8 cellular contexts compared by ENCODE assay signal in the genomic region with DNA sequence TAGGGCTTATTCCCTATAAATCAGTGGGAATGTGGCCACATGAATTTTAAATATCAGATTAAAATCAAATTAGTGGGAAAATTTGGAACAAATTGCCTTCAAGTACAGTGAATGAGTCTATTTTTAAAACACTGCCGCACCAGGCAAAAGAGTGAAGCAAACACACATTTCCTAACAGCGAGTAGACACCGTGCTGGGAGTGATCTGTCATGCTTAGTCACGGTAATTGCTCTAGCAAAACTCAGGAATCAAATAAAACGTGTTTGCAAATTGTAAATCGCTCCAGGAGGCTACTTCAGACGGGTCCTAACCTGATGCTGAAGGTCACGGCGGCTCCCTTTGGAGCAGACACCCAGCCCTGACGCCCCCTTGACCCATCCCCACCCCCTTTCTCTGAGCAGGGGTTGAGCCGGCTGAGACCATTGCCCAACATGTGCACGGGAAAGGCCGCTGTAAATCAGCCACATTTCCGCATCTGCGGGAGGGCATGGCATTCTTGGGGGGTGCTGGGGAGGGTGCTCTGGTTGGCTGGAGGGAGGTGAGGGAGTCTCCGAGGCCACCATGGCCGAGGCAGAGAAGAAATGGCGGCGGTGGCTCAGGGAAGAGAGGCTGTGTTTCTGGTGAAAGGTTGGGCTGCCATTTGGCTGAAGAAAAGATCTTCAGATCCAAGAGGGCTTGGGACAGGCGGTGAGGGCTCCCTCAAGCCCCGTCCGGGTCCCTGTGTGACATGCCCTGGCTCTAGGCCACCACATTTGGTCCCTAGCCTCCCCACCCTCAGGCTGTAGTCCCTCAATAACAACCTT. TPM values are rescaled to one million over a fixed set of nuclear protein-coding genes. Genes with fewer than 3 reads are reported as not detected.
DNase-seq lines count a peak whose midpoint lies in the region; ATAC-seq and TF ChIP-seq lines count a peak whose summit lies in the region.

No MANE protein-coding gene starts in this region.

- DNase-seq in Right ventricle myocardium superior (no peak), left ventricle myocardium inferior (no peak), Kasumi-1 (lab: John Stamatoyannopoulos, UW) (no peak)

- H3K9me3 ChIP-seq in left ventricle myocardium inferior (replicated peaks): peaks cover 15% of the 10 kb centered on the region

- H3K4me1 ChIP-seq in left ventricle myocardium inferior: no peaks in the 10 kb centered on the region

- no peak for TF ChIP-seq CTCF in left ventricle myocardium inferior (IDR thresholded peaks at IDR 0.05; ENCODE audit: borderline replicate concordance)

- H3K27ac ChIP-seq in left ventricle myocardium inferior (replicated peaks) (no peak overlapping the region), layer of hippocampus (ENCODE audit: low read depth, low read length) (peak overlapping the region; percentile 11)

- no peak overlapping the region for H3K4me3 ChIP-seq in left ventricle myocardium inferior

- no peaks in the 10 kb centered on the region for H3K36me3 ChIP-seq in left ventricle myocardium inferior

- H3K27me3 ChIP-seq in left ventricle myocardium inferior (ENCODE audit: low read depth) (peaks cover 88% of the 10 kb centered on the region), layer of hippocampus (ENCODE audit: control insufficient read depth, insufficient read depth, low read length) (no peaks in the 10 kb centered on the region)

- ATAC-seq in Right ventricle myocardium superior (ENCODE audit: poor library complexity) (peak; percentile 67), SK-N-SH treated with all-trans-retinoic acid at 6 μM for 48 hours (peak; percentile 68), GM21717 (IDR thresholded peaks at IDR 0.05; ENCODE audit: unreplicated experiment) (no peak), HG02852 (IDR thresholded peaks at IDR 0.05; ENCODE audit: unreplicated experiment) (no peak), HG03565 (IDR thresholded peaks at IDR 0.05; ENCODE audit: unreplicated experiment) (no peak)

- intact Hi-C loops in Right ventricle myocardium superior (cut with DNase I): no loop called here
- intact Hi-C loops in left ventricle myocardium inferior (cut with micrococcal nuclease): no loop called here

TF ChIP-seq in SK-N-SH treated with all-trans-retinoic acid at 6 μM for 48 hours, 23 proteins besides CTCF, POLR2A, EP300 and RAD21:
- TF ChIP-seq ISL1 (CRISPR knock-in tag; IDR thresholded peaks at IDR 0.05) (peak; percentile 38; the same call in 1 of the 2 replicates), GLIS3 (CRISPR knock-in tag; IDR thresholded peaks at IDR 0.05) (no peak), OSR1 (CRISPR knock-in tag; IDR thresholded peaks at IDR 0.05) (no peak), ZNF565 (CRISPR knock-in tag; conservative IDR thresholded peaks at IDR 0.05; ENCODE audit: low read depth) (no peak), TSHZ2 (CRISPR knock-in tag; IDR thresholded peaks at IDR 0.05) (no peak), BACH2 (CRISPR knock-in tag; IDR thresholded peaks at IDR 0.05; ENCODE audit: borderline replicate concordance) (no peak), ZNF8 (CRISPR knock-in tag; IDR thresholded peaks at IDR 0.05) (no peak)
TF ChIP-seq in SK-N-SH treated with all-trans-retinoic acid at 6 μM for 48 hours: peak in this region for 1.

RNA-seq across cellular contexts. Expression of gene CEBPA, which starts 8.9 kb away (rescaled TPM):
- total RNA-seq in Right ventricle myocardium superior (3.4 TPM), left ventricle myocardium inferior (1.7 TPM)

Comparison
In these comparisons a context has a peak if more than half of its experiments do, and no peak if none do; other contexts are left out.
1. ATAC-seq: peak in Right ventricle myocardium superior (single experiment) and SK-N-SH treated with all-trans-retinoic acid at 6 μM for 48 hours (single experiment); none in GM21717 (single experiment), HG02852 (single experiment) and HG03565 (single experiment).